ENCODE assay signal across 31 cellular contexts in genomic region chr12:12206776-12207388, GRCh38.
"Had no signal": no experiment of that assay in that cellular context is flagged by ENCODE, and none has a peak within 500 bp of the region (broad histone marks: within the 10 kb centered on the region; RNA-seq: fewer than 3 reads in every experiment).

No MANE protein-coding gene starts in this region.

- ATAC-seq: activated CD4-positive, CD25-positive, alpha-beta regulatory T cell treated with anti-CD3 and anti-CD28 coated beads, Interleukin-2, amount 50 U/mL, for 24 hours; activated CD8-positive, alpha-beta T cell treated with anti-CD3 and anti-CD28 coated beads for 36 hours; activated T-cell treated with anti-CD3 and anti-CD28 coated beads, Interleukin-2, amount 50 U/mL, for 4 hours; activated T-helper 17 cell treated with anti-CD3 and anti-CD28 coated beads, Interleukin-2, amount 50 U/mL, for 72 hours; body of pancreas; gastroesophageal sphincter; heart right ventricle had no signal

- H3K27me3 ChIP-seq: adrenal gland, body of pancreas, colonic mucosa, esophagus squamous epithelium, gastroesophageal sphincter, heart right ventricle had no signal

- H3K4me1 ChIP-seq: colonic mucosa, gastroesophageal sphincter had no signal

- H3K4me3 Mint-ChIP-seq: activated B cell treated with CpG ODN at 0.5 μM for 24 hours; activated CD8-positive, alpha-beta T cell treated with anti-CD3 and anti-CD28 coated beads for 36 hours; activated naive CD8-positive, alpha-beta T cell; activated T-cell treated with anti-CD3 and anti-CD28 coated beads, Interleukin-2, amount 50 U/mL, for 4 hours; activated T-helper 17 cell treated with anti-CD3 and anti-CD28 coated beads, Interleukin-2, amount 50 U/mL, for 72 hours had no signal

- H3K9me3 Mint-ChIP-seq: activated B cell treated with CpG ODN at 0.5 μM for 24 hours; activated CD8-positive, alpha-beta T cell treated with anti-CD3 and anti-CD28 coated beads for 36 hours; activated T-cell treated with anti-CD3 and anti-CD28 coated beads, Interleukin-2, amount 50 U/mL, for 4 hours; activated T-helper 17 cell treated with anti-CD3 and anti-CD28 coated beads, Interleukin-2, amount 50 U/mL, for 72 hours had no signal

- H3K27ac ChIP-seq: adrenal gland, body of pancreas, colonic mucosa, epithelial cell of prostate, esophagus squamous epithelium, gastroesophageal sphincter, heart right ventricle, VCaP had no signal

- H3K27ac Mint-ChIP-seq: activated B cell treated with CpG ODN at 0.5 μM for 24 hours; activated CD8-positive, alpha-beta T cell treated with anti-CD3 and anti-CD28 coated beads for 36 hours; activated naive CD8-positive, alpha-beta T cell; activated T-helper 17 cell treated with anti-CD3 and anti-CD28 coated beads, Interleukin-2, amount 50 U/mL, for 72 hours had no signal

- H3K4me1 Mint-ChIP-seq: activated B cell treated with CpG ODN at 0.5 μM for 24 hours had no signal

- H3K9me3 ChIP-seq: adrenal gland, body of pancreas, colonic mucosa, esophagus squamous epithelium, gastroesophageal sphincter, heart right ventricle had no signal

- H3K4me3 ChIP-seq: adrenal gland, body of pancreas, colonic mucosa, esophagus squamous epithelium, gastroesophageal sphincter, heart right ventricle had no signal

- H3K27me3 Mint-ChIP-seq: activated naive CD8-positive, alpha-beta T cell had no signal

- FAIRE-seq: endometrium, endothelial cell of umbilical vein had no signal

- DNase-seq: activated B cell treated with CpG ODN at 0.5 μM for 24 hours; activated CD4-positive, alpha-beta T cell treated with anti-CD3 and anti-CD28 coated beads for 48 hours; activated CD4-positive, alpha-beta T cell treated with anti-CD3 and anti-CD28 coated beads, Interleukin-2, amount 50 U/mL, for 1 hour; activated CD4-positive, alpha-beta T cell treated with anti-CD3 and anti-CD28 coated beads, Interleukin-2, amount 50 U/mL, for 48 hours; activated CD8-positive, alpha-beta memory T cell treated with anti-CD3 and anti-CD28 coated beads for 24 hours; activated CD8-positive, alpha-beta T cell treated with anti-CD3 and anti-CD28 coated beads for 36 hours; activated effector memory CD4-positive, alpha-beta T cell treated with Interleukin-2 at 50 U/mL for 16 hours; activated gamma-delta T cell treated with Interleukin-2 at 50 U/mL for 16 hours; activated naive CD4-positive, alpha-beta T cell treated with anti-CD3 and anti-CD28 coated beads, Interleukin-2, amount 50 U/mL, for 16 hours; activated naive CD4-positive, alpha-beta T cell treated with Interleukin-2 at 50 U/mL for 16 hours; activated T-cell treated with anti-CD3 and anti-CD28 coated beads, Interleukin-2, amount 50 U/mL, for 4 hours; adrenal gland; amygdala; aorta; body of pancreas; caudate nucleus; cerebellar nuclear complex; colonic mucosa; effector CD8-positive, alpha-beta T cell; esophagus squamous epithelium; foreskin melanocyte; heart right ventricle; T-helper 2 cell had no signal

- H3K36me3 ChIP-seq: adrenal gland, colonic mucosa, gastroesophageal sphincter had no signal
